ENCODE assay signal across 2 cellular contexts in the genomic region with DNA sequence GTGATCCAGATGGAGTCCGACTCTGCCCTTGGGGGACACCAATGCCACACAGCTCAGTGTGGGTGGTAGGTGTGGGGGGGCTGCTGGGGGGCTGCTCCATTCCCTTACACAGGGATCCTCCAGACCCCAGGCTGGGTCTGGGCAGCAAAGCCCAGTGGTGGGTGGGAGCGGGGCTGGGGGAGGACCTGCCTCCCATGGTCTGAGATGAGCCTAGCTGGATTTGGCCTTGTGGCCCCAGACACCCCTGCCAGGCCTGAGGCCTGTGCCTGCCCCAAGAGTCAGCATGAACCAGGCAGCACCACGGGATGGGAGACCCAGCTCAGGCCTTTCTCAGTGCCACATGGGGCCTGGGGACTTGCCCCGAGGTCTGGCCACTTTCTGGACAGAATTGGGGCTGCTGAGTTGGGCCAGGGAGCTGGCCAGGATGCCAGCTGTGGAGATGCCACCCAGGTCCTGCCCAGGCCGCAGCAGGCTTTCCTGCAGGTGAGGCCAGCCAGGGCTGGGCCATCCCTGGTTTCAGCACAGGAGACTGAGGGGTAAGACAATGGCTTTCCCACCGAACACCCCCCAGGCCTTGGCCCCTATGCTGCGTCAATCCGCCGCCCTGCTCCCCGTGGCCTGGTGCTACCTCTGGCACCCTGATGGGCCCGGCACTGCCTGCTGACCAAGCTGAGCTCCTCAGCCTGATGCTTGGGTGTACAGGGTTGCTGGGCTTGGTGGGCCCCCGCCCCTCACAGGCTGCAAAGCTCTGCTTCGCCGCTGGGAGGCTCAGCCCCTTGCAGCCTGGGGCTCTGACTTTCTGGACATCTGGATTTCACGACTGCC.
TF ChIP-seq lines count a peak whose summit lies in the region.

No MANE protein-coding gene starts in this region.

TF ChIP-seq in SK-N-SH, 30 proteins besides CTCF, POLR2A, EP300 and RAD21 (continued from another document):
- TF ChIP-seq REST (IDR thresholded peaks at IDR 0.05; ENCODE audit: low read depth, low read length) (no peak), MXI1 (IDR thresholded peaks at IDR 0.05; ENCODE audit: low read depth, low read length) (no peak), GABPA (IDR thresholded peaks at IDR 0.05; ENCODE audit: low read depth) (no peak), RFX5 (IDR thresholded peaks at IDR 0.05; ENCODE audit: low read length) (no peak), RCOR1 (IDR thresholded peaks at IDR 0.05; ENCODE audit: low read length) (no peak), CHD2 (IDR thresholded peaks at IDR 0.05; ENCODE audit: low read length, partially characterized antibody) (no peak), NRF1 (IDR thresholded peaks at IDR 0.05; ENCODE audit: low read depth, low read length) (no peak)
- TF ChIP-seq, protein P1, sequence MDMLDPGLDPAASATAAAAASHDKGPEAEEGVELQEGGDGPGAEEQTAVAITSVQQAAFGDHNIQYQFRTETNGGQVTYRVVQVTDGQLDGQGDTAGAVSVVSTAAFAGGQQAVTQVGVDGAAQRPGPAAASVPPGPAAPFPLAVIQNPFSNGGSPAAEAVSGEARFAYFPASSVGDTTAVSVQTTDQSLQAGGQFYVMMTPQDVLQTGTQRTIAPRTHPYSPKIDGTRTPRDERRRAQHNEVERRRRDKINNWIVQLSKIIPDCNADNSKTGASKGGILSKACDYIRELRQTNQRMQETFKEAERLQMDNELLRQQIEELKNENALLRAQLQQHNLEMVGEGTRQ (IDR thresholded peaks at IDR 0.05; ENCODE audit: borderline replicate concordance, low read depth, low read length), result no peak
- TF ChIP-seq, protein P2, sequence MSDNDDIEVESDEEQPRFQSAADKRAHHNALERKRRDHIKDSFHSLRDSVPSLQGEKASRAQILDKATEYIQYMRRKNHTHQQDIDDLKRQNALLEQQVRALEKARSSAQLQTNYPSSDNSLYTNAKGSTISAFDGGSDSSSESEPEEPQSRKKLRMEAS (IDR thresholded peaks at IDR 0.05; ENCODE audit: low read depth), result no peak
- TF ChIP-seq, protein P3, sequence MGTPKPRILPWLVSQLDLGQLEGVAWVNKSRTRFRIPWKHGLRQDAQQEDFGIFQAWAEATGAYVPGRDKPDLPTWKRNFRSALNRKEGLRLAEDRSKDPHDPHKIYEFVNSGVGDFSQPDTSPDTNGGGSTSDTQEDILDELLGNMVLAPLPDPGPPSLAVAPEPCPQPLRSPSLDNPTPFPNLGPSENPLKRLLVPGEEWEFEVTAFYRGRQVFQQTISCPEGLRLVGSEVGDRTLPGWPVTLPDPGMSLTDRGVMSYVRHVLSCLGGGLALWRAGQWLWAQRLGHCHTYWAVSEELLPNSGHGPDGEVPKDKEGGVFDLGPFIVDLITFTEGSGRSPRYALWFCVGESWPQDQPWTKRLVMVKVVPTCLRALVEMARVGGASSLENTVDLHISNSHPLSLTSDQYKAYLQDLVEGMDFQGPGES (IDR thresholded peaks at IDR 0.05; ENCODE audit: low read depth, low read length), result no peak
- TF ChIP-seq, protein P4, sequence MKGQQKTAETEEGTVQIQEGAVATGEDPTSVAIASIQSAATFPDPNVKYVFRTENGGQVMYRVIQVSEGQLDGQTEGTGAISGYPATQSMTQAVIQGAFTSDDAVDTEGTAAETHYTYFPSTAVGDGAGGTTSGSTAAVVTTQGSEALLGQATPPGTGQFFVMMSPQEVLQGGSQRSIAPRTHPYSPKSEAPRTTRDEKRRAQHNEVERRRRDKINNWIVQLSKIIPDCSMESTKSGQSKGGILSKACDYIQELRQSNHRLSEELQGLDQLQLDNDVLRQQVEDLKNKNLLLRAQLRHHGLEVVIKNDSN (IDR thresholded peaks at IDR 0.05; ENCODE audit: borderline replicate concordance, low read depth), result no peak

TF ChIP-seq in SK-N-SH treated with all-trans-retinoic acid at 6 μM for 48 hours, 23 proteins besides CTCF, POLR2A, EP300 and RAD21 (continued from another document):
- no peak for TF ChIP-seq POU6F1 (CRISPR knock-in tag; IDR thresholded peaks at IDR 0.05; ENCODE audit: borderline replicate concordance, low read depth)
